In the genomic region with DNA sequence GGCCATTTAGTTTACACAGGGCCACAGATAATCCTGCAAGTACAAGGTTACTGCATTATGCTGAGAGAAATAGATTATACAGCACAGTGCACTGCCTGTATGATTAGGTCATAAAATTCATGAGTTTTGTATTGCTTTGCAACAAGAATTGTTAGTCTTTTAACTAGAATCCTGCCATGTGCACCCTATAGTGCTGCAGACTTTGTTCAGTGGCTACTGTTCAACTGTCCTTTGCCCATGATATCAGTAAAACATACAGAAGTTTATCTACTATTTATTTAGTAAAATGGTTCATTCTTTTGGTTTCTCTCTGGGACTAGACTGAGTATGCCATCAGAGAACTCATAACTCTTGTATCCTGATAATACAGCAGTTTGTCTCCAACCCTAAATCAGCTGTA, we compare ENCODE assay signal across 21 cellular contexts.
"Had no signal": no experiment of that assay in that cellular context is flagged by ENCODE, and none has a peak within 500 bp of the region (broad histone marks: within the 10 kb centered on the region; RNA-seq: fewer than 3 reads in every experiment).

No MANE protein-coding gene starts in this region.

- H3K36me3 ChIP-seq: lower lobe of right lung, right atrium auricular region, suprapubic skin, thyroid gland, upper lobe of left lung, uterus had no signal

- H3K27me3 ChIP-seq: right atrium auricular region, suprapubic skin, thyroid gland, upper lobe of left lung, uterus had no signal

- H3K4me1 ChIP-seq: lower lobe of right lung, right atrium auricular region, suprapubic skin, thyroid gland, upper lobe of left lung, uterus had no signal

- H3K27ac ChIP-seq: lower lobe of right lung, right atrium auricular region, suprapubic skin, thyroid gland, upper lobe of left lung, uterus had no signal

- H3K9me3 ChIP-seq: lower lobe of right lung, right atrium auricular region, suprapubic skin, thyroid gland, upper lobe of left lung, uterus had no signal

- H3K4me3 ChIP-seq: lower lobe of right lung, right atrium auricular region, suprapubic skin, thyroid gland, upper lobe of left lung, uterus had no signal

- FAIRE-seq: colon, endothelial cell of umbilical vein had no signal

- DNase-seq: cerebellar nuclear complex; dermis blood vessel endothelial cell; erythroblast; foreskin melanocyte; head of caudate nucleus; hippocampal formation; lower lobe of right lung; midbrain; naive B cell; posterior cingulate gyrus; stimulated activated CD4-positive, alpha-beta T cell treated with anti-CD3 and anti-CD28 coated beads, Interleukin-4, amount 100 ng/mL, for 1 hour; stimulated activated CD8-positive, alpha-beta memory T cell treated with anti-CD3 and anti-CD28 coated beads, Interleukin-4, amount 100 ng/mL, for 48 hours; stimulated activated naive CD8-positive, alpha-beta T cell treated with anti-CD3 and anti-CD28 coated beads, Interleukin-15, Interleukin-2, amounts not matched to agents 100 U/mL and 50 U/mL, for 24 hours; thyroid gland; upper lobe of left lung; uterus had no signal

- ATAC-seq: lower lobe of right lung; stimulated activated effector memory CD8-positive, alpha-beta T cell treated with anti-CD3 and anti-CD28 coated beads, Interleukin-12 subunit alpha, Interleukin-12 subunit beta, amount 100 ng/mL, for 72 hours; stimulated activated naive CD8-positive, alpha-beta T cell treated with anti-CD3 and anti-CD28 coated beads, Interleukin-15, Interleukin-2, amounts not matched to agents 100 U/mL and 50 U/mL, for 24 hours had no signal
